1 cellular context compared by ENCODE assay signal in the genomic region with DNA sequence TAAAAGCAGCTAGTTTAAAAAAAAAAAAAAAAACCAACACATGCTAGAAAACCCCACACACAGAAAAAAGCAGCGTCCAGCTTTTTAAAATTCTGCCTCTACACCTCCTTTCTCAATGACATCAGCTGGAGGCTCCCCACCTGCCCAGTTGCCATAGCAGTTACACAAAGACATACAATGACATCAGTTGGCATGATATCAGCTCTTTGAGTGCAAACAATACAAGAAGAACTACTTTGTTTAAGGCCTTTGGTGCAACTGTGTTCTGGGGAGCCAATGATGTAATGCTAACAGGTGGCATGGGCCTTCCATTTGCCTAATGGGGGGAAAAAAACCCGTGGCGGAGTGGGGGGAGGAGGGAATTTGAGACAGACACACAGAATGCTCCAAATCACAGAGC.
TF ChIP-seq lines count a peak whose summit lies in the region.

No MANE protein-coding gene starts in this region.

TF ChIP-seq in GM12878, 131 proteins besides CTCF, POLR2A, EP300 and RAD21 (continued from another document):
- TF ChIP-seq, protein P1, sequence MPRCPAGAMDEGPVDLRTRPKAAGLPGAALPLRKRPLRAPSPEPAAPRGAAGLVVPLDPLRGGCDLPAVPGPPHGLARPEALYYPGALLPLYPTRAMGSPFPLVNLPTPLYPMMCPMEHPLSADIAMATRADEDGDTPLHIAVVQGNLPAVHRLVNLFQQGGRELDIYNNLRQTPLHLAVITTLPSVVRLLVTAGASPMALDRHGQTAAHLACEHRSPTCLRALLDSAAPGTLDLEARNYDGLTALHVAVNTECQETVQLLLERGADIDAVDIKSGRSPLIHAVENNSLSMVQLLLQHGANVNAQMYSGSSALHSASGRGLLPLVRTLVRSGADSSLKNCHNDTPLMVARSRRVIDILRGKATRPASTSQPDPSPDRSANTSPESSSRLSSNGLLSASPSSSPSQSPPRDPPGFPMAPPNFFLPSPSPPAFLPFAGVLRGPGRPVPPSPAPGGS (IDR thresholded peaks at IDR 0.05; ENCODE audit: borderline replicate concordance, insufficient read depth, low read depth, low read length, poor library complexity, severe bottlenecking), result no peak
- TF ChIP-seq RCOR1 (conservative IDR thresholded peaks at IDR 0.05; ENCODE audit: low read depth, low read length), result no peak
- TF ChIP-seq, protein P2, sequence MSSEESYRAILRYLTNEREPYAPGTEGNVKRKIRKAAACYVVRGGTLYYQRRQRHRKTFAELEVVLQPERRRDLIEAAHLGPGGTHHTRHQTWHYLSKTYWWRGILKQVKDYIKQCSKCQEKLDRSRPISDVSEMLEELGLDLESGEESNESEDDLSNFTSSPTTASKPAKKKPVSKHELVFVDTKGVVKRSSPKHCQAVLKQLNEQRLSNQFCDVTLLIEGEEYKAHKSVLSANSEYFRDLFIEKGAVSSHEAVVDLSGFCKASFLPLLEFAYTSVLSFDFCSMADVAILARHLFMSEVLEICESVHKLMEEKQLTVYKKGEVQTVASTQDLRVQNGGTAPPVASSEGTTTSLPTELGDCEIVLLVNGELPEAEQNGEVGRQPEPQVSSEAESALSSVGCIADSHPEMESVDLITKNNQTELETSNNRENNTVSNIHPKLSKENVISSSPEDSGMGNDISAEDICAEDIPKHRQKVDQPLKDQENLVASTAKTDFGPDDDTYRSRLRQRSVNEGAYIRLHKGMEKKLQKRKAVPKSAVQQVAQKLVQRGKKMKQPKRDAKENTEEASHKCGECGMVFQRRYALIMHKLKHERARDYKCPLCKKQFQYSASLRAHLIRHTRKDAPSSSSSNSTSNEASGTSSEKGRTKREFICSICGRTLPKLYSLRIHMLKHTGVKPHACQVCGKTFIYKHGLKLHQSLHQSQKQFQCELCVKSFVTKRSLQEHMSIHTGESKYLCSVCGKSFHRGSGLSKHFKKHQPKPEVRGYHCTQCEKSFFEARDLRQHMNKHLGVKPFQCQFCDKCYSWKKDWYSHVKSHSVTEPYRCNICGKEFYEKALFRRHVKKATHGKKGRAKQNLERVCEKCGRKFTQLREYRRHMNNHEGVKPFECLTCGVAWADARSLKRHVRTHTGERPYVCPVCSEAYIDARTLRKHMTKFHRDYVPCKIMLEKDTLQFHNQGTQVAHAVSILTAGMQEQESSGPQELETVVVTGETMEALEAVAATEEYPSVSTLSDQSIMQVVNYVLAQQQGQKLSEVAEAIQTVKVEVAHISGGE (CRISPR knock-in tag; IDR thresholded peaks at IDR 0.05), result no peak
- peak; percentile 66; the same call in 1 of the 3 replicates for TF ChIP-seq POU2F2 (IDR thresholded peaks at IDR 0.05; ENCODE audit: borderline replicate concordance, low read depth, low read length)
- no peak for TF ChIP-seq WRNIP1 (IDR thresholded peaks at IDR 0.05; ENCODE audit: borderline replicate concordance, low read depth, low read length)
- TF ChIP-seq SMAD1 (IDR thresholded peaks at IDR 0.05; ENCODE audit: low read depth, partially characterized antibody), result peak; percentile 58
- TF ChIP-seq, protein P3, sequence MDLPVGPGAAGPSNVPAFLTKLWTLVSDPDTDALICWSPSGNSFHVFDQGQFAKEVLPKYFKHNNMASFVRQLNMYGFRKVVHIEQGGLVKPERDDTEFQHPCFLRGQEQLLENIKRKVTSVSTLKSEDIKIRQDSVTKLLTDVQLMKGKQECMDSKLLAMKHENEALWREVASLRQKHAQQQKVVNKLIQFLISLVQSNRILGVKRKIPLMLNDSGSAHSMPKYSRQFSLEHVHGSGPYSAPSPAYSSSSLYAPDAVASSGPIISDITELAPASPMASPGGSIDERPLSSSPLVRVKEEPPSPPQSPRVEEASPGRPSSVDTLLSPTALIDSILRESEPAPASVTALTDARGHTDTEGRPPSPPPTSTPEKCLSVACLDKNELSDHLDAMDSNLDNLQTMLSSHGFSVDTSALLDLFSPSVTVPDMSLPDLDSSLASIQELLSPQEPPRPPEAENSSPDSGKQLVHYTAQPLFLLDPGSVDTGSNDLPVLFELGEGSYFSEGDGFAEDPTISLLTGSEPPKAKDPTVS (IDR thresholded peaks at IDR 0.05; ENCODE audit: low read depth, low read length), result no peak
- no peak for TF ChIP-seq RFX5 (IDR thresholded peaks at IDR 0.05; ENCODE audit: low read depth, low read length)
- TF ChIP-seq EZH2 (IDR thresholded peaks at IDR 0.05; ENCODE audit: borderline replicate concordance, control insufficient read depth, low read depth, low read length), result no peak
- no peak for TF ChIP-seq SMARCA5 (IDR thresholded peaks at IDR 0.05)
- peak; percentile 52 to 72; a peak in 1 of 4 replicates for TF ChIP-seq IKZF2 (IDR thresholded peaks at IDR 0.05)
- TF ChIP-seq NBN (IDR thresholded peaks at IDR 0.05), result peak; percentile 36; the same call in 1 of the 2 replicates
- TF ChIP-seq, protein P4, sequence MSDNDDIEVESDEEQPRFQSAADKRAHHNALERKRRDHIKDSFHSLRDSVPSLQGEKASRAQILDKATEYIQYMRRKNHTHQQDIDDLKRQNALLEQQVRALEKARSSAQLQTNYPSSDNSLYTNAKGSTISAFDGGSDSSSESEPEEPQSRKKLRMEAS (IDR thresholded peaks at IDR 0.05; ENCODE audit: low read depth, low read length), result no peak
